In genomic region chr17:83179378-83179777, GRCh38 we compare ENCODE assay signal across 12 cellular contexts.
A peak's percentile ranks its signal among the peaks of the same experiment; 100 is the strongest.
DNase-seq lines count a peak whose midpoint lies in the region; ATAC-seq and TF ChIP-seq lines count a peak whose summit lies in the region.
"Had no signal": no experiment of that assay in that cellular context is flagged by ENCODE, and none has a peak within 500 bp of the region (broad histone marks: within the 10 kb centered on the region; RNA-seq: fewer than 3 reads in every experiment).

No MANE protein-coding gene starts in this region.

- ATAC-seq in GM18517 (IDR thresholded peaks at IDR 0.05; ENCODE audit: unreplicated experiment), result no peak
- ATAC-seq: body of pancreas, K562, Panc1 had no signal

- H3K36me3 ChIP-seq in esophagus muscularis mucosa (no peaks in the 10 kb centered on the region), esophagus squamous epithelium (no peaks in the 10 kb centered on the region)

- DNase-seq in NCI-H2196 (lab: John Stamatoyannopoulos, UW; ENCODE audit: unreplicated experiment) (peak; percentile 94), NCI-H2196 treated with DMSO at 0.1 percent for 48 hours (lab: John Stamatoyannopoulos, UW; ENCODE audit: unreplicated experiment) (no peak), G401 (ENCODE audit: low spot score) (peak; percentile 69), esophagus muscularis mucosa (ENCODE audit: extremely low spot score) (peak; percentile 84), pons (ENCODE audit: low spot score) (peak; percentile 5), esophagus squamous epithelium (lab: John Stamatoyannopoulos, UW) (no peak)
- no peak for DNase-seq in NK-92 treated with Interleukin-12 subunit alpha and Interleukin-12 subunit beta, amount 100 ng/mL, for 24 hours (lab: John Stamatoyannopoulos, UW)
- DNase-seq: CD8-positive, alpha-beta memory T cell had no signal

- H3K27ac ChIP-seq in esophagus muscularis mucosa (replicated peaks in 1 of 4), result no peak overlapping the region
- H3K27ac ChIP-seq in esophagus squamous epithelium, result peak overlapping the region in 1 of 4 donors; percentile 3
- H3K27ac ChIP-seq: body of pancreas had no signal

- no peak for TF ChIP-seq EP300 in esophagus muscularis mucosa (IDR thresholded peaks at IDR 0.05)

- H3K4me3 ChIP-seq in esophagus muscularis mucosa (no peak overlapping the region), esophagus squamous epithelium (no peak overlapping the region)
- H3K4me3 ChIP-seq: body of pancreas, K562 had no signal

- intact Hi-C loops in esophagus muscularis mucosa (cut with DNase I), result no loop called here
- intact Hi-C loops in esophagus squamous epithelium (cut with DNase I), result no loop called here

- H3K9me3 ChIP-seq in esophagus muscularis mucosa, result no peaks in the 10 kb centered on the region
- H3K9me3 ChIP-seq in esophagus squamous epithelium, result no peaks in the 10 kb centered on the region
- H3K9me3 ChIP-seq: body of pancreas had no signal

- H3K4me1 ChIP-seq in esophagus muscularis mucosa (peaks cover 6 to 17% (median 12%) of the 10 kb centered on the region in 4 donors), esophagus squamous epithelium (peaks cover 0 to 25% (median 7%) of the 10 kb centered on the region in 3 donors)
- H3K4me1 ChIP-seq: body of pancreas had no signal

- 74% methylated on average over 12 of the region's 12 CpGs for WGBS in esophagus muscularis mucosa
- 67 to 91% methylated on average over 6 to 10 of the region's 12 CpGs for WGBS in esophagus squamous epithelium, 2 donors

- no peak for TF ChIP-seq CTCF in esophagus muscularis mucosa (IDR thresholded peaks at IDR 0.05)
- TF ChIP-seq CTCF in esophagus squamous epithelium (IDR thresholded peaks at IDR 0.05), result no peak

- TF ChIP-seq POLR2A in esophagus muscularis mucosa (IDR thresholded peaks at IDR 0.05; ENCODE audit: low read depth), result no peak
- no peak for TF ChIP-seq POLR2A in esophagus squamous epithelium (IDR thresholded peaks at IDR 0.05)

- no peaks in the 10 kb centered on the region for H3K27me3 ChIP-seq in esophagus muscularis mucosa
- H3K27me3 ChIP-seq in esophagus squamous epithelium, result peaks cover 0 to 7% (median 0%) of the 10 kb centered on the region in 4 donors
- H3K27me3 ChIP-seq: body of pancreas had no signal

- in situ Hi-C loops in G401 (cut with HindIII; ENCODE audit: low sequenced_read_pairs), result no loop called here

Comparison
In these comparisons a context has a peak if more than half of its experiments do, and no peak if none do; other contexts are left out.
1. DNase-seq: peak in NCI-H2196 (single experiment), G401 (single experiment), esophagus muscularis mucosa (single experiment) and pons (single experiment); none in NCI-H2196 treated with DMSO at 0.1 percent for 48 hours (single experiment), esophagus squamous epithelium (single experiment) and NK-92 treated with Interleukin-12 subunit alpha and Interleukin-12 subunit beta, amount 100 ng/mL, for 24 hours (single experiment).